ENCODE assay signal across 8 cellular contexts in genomic region chr17:64780096-64781012, GRCh38.
A peak's percentile ranks its signal among the peaks of the same experiment; 100 is the strongest.
DNase-seq lines count a peak whose midpoint lies in the region; ATAC-seq, FAIRE-seq and TF ChIP-seq lines count a peak whose summit lies in the region.

No MANE protein-coding gene starts in this region.

- TF ChIP-seq CTCF in body of pancreas (IDR thresholded peaks at IDR 0.05) (no peak), kidney (IDR thresholded peaks at IDR 0.05; ENCODE audit: borderline replicate concordance, extremely low read depth, insufficient read depth) (no peak)

- no peak for FAIRE-seq in kidney (lab: Jason Lieb, UNC)

- H3K4me1 ChIP-seq in body of pancreas: peaks cover 63% of the 10 kb centered on the region
- peaks cover 0 to 29% of the 10 kb centered on the region in 2 donors for H3K4me1 ChIP-seq in kidney (ENCODE audit: control insufficient read depth in 1 of 2, insufficient read depth in 1 of 2, low read depth in 1 of 2, low read length in 2 of 2)

- WGBS in body of pancreas, 2 donors: 0 to 2% methylated on average over 13 to 68 of the region's 69 CpGs

- intact Hi-C loops in body of pancreas (cut with DNase I) (no loop called here), kidney (cut with DNase I) (no loop called here)

- H3K9me3 ChIP-seq in body of pancreas (no peaks in the 10 kb centered on the region), kidney (ENCODE audit: control insufficient read depth in 1 of 2, low read length in 2 of 2) (no peaks in the 10 kb centered on the region)

- H3K4me3 ChIP-seq in body of pancreas: peak overlapping the region; percentile 7 to 9
- H3K4me3 ChIP-seq in kidney (ENCODE audit: low read length in 2 of 2): peak overlapping the region; percentile 43 to 55

- peak; percentile 38 for ATAC-seq in body of pancreas
- ATAC-seq in HG03469 (IDR thresholded peaks at IDR 0.05; ENCODE audit: unreplicated experiment): no peak
- ATAC-seq in HG02938 (IDR thresholded peaks at IDR 0.05; ENCODE audit: unreplicated experiment): no peak

- peak overlapping the region in 2 of 4 donors; percentile 30 to 45 for H3K27ac ChIP-seq in body of pancreas
- H3K27ac ChIP-seq in kidney (ENCODE audit: low read depth in 2 of 2, low read length in 2 of 2): no peak overlapping the region

- peak overlapping the region in 1 of 2 donors; percentile 16 for H3K9ac ChIP-seq in kidney (ENCODE audit: low read length in 2 of 2)

- peak in 1 of 3 donors; percentile 26 for TF ChIP-seq POLR2A in body of pancreas (IDR thresholded peaks at IDR 0.05)

- peak; percentile 71 for DNase-seq in NCI-H2227 (lab: John Stamatoyannopoulos, UW; ENCODE audit: unreplicated experiment)
- no peak for DNase-seq in NCI-H2227 treated with DMSO at 0.1 percent for 48 hours (lab: John Stamatoyannopoulos, UW)
- peak; percentile 60 to 90 (median 69) for DNase-seq in T-helper 2 cell
- DNase-seq in body of pancreas: peak; percentile 59 to 75 (median 67)
- peak; percentile 92 for DNase-seq in kidney
- DNase-seq in stimulated activated CD4-positive, alpha-beta T cell treated with anti-CD3 and anti-CD28 coated beads, Interleukin-4, amount 100 ng/mL, for 48 hours (ENCODE audit: low read depth in 2 of 2): peak; percentile 66 to 74

- H3K27me3 ChIP-seq in body of pancreas: peaks cover 0 to 10% of the 10 kb centered on the region in 2 donors

- H3K36me3 ChIP-seq in body of pancreas (replicated peaks in 1 of 2; ENCODE audit: insufficient read depth in 1 of 2, low read depth in 2 of 2) (no peaks in the 10 kb centered on the region), kidney (ENCODE audit: control insufficient read depth in 1 of 2, insufficient read depth in 2 of 2, low read length in 2 of 2) (peaks cover 0 to 3% of the 10 kb centered on the region in 2 donors)
